In genomic region chr18:6401687-6402086, GRCh38 we compare ENCODE assay signal across 1 cellular context.
TF ChIP-seq lines count a peak whose summit lies in the region.

No MANE protein-coding gene starts in this region.

TF ChIP-seq in WTC11, 78 proteins besides CTCF, POLR2A, EP300 and RAD21 (continued from another document):
- TF ChIP-seq ZNF532 (CRISPR knock-in tag; IDR thresholded peaks at IDR 0.05; ENCODE audit: borderline replicate concordance) = no peak
- TF ChIP-seq ARID4B (CRISPR knock-in tag; IDR thresholded peaks at IDR 0.05; ENCODE audit: borderline replicate concordance) = no peak
- TF ChIP-seq HMGXB4 (CRISPR knock-in tag; IDR thresholded peaks at IDR 0.05) = no peak
- TF ChIP-seq SMAD4 (CRISPR knock-in tag; IDR thresholded peaks at IDR 0.05) = no peak
- no peak for TF ChIP-seq GTF2I (CRISPR knock-in tag; conservative IDR thresholded peaks at IDR 0.05)
- no peak for TF ChIP-seq ZNF396 (CRISPR knock-in tag; IDR thresholded peaks at IDR 0.05; ENCODE audit: borderline replicate concordance)
